8 cellular contexts compared by ENCODE assay signal in the genomic region with DNA sequence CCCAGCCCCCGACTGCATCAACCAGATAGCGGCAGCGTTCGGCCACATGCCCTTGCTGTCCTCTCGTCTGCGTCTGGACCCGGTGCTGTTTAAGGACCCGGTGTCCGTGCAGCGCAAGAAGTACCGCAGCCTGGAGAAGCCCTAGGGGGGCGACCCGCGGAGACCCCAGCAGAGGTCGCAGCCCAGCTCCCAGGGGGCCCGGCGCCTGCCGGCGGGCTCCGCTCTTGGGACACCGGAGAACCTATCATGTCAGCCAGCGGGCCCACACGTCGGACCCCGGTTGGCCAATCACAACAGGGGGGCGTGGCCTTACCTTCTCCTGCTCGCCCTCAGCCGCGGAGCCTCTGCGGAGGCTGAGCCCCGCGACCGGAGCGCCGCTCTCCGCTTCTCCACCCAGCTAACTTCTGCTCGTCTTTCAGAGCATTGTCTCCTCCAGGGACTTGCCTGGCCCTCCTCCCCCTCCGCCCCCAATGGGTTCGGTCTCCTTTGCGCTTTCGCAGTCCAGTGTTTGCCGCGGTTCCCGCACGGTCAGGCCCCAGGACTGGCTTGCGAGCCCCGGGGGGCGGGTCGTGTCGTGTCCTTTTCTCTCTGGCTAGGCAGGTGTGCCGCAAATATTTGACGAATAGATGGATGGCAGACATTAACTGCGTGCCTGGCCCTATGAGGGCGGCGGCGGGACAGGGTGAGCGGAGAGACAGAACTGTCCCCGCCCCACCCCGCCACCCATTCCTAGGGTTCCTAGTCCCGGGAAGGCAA. TPM values are rescaled to one million over a fixed set of nuclear protein-coding genes. Genes with fewer than 3 reads are reported as not detected.
DNase-seq lines count a peak whose midpoint lies in the region; ATAC-seq and TF ChIP-seq lines count a peak whose summit lies in the region.

No MANE protein-coding gene starts in this region.

- CTCF ChIA-PET in naive thymus-derived CD4-positive, alpha-beta T cell (lab: Charles Lee): interaction anchor here (0.9 to 1.5 kb wide), 5 partner anchors 13 to 199 kb away, joined by 3 to 4 read pairs (median 3); a partner anchor contains a TSS

- intact Hi-C loops in naive thymus-derived CD4-positive, alpha-beta T cell (cut with micrococcal nuclease): loop anchor here (1.0 to 10.0 kb wide), 12 partner anchors 37 to 382 kb away; a partner anchor contains a TSS

- H3K4me1 ChIP-seq in fibroblast of lung (ENCODE audit: control insufficient read depth, extremely low read depth, insufficient read depth, low read length): peaks cover 10% of the 10 kb centered on the region
- H3K4me1 ChIP-seq in naive thymus-derived CD4-positive, alpha-beta T cell (ENCODE audit: control insufficient read depth in 2 of 2, insufficient read depth in 2 of 2, low read length in 2 of 2): peaks cover 5 to 6% of the 10 kb centered on the region in 2 donors

- peaks cover 13% of the 10 kb centered on the region for H3K27me3 ChIP-seq in fibroblast of lung (ENCODE audit: control insufficient read depth, insufficient read depth, low read length)
- no peaks in the 10 kb centered on the region for H3K27me3 ChIP-seq in naive thymus-derived CD4-positive, alpha-beta T cell (ENCODE audit: control insufficient read depth in 2 of 2, insufficient read depth in 2 of 2, low read length in 2 of 2)

- no peaks in the 10 kb centered on the region for H3K79me2 ChIP-seq in fibroblast of lung (ENCODE audit: control insufficient read depth, insufficient read depth, low read length)

- H3K27me3 Mint-ChIP-seq in naive thymus-derived CD4-positive, alpha-beta T cell: peaks cover 0 to 16% (median 0%) of the 10 kb centered on the region in 5 donors

- peaks cover 0 to 1% (median 0%) of the 10 kb centered on the region in 11 donors for H3K9me3 Mint-ChIP-seq in naive thymus-derived CD4-positive, alpha-beta T cell
- H3K9me3 Mint-ChIP-seq in stimulated activated effector memory CD8-positive, alpha-beta T cell treated with anti-CD3 and anti-CD28 coated beads, Interleukin-12 subunit alpha, Interleukin-12 subunit beta, amount 100 ng/mL, for 72 hours: no peaks in the 10 kb centered on the region

- peak overlapping the region; percentile 74 to 96 (median 90) for H3K27ac Mint-ChIP-seq in naive thymus-derived CD4-positive, alpha-beta T cell
- peak overlapping the region; percentile 87 for H3K27ac Mint-ChIP-seq in stimulated activated effector memory CD8-positive, alpha-beta T cell treated with anti-CD3 and anti-CD28 coated beads, Interleukin-12 subunit alpha, Interleukin-12 subunit beta, amount 100 ng/mL, for 72 hours

- H3K9ac ChIP-seq in fibroblast of lung (ENCODE audit: insufficient read depth, low read length): peak overlapping the region; percentile 51

- peak overlapping the region; percentile 92 for H3K4me2 ChIP-seq in fibroblast of lung (ENCODE audit: extremely low read depth, insufficient read depth, low read length)

- POLR2A ChIA-PET in naive thymus-derived CD4-positive, alpha-beta T cell (lab: Charles Lee): no interaction called here

- peak; percentile 85 for ATAC-seq in GM21737 (IDR thresholded peaks at IDR 0.05; ENCODE audit: unreplicated experiment)
- ATAC-seq in naive thymus-derived CD4-positive, alpha-beta T cell: peak; percentile 97
- ATAC-seq in stimulated activated effector memory CD8-positive, alpha-beta T cell treated with anti-CD3 and anti-CD28 coated beads, Interleukin-12 subunit alpha, Interleukin-12 subunit beta, amount 100 ng/mL, for 72 hours: peak; percentile 95

- H3K4me1 Mint-ChIP-seq in naive thymus-derived CD4-positive, alpha-beta T cell: peaks cover 0 to 15% (median 8%) of the 10 kb centered on the region in 7 donors
- peaks cover 22% of the 10 kb centered on the region for H3K4me1 Mint-ChIP-seq in stimulated activated effector memory CD8-positive, alpha-beta T cell treated with anti-CD3 and anti-CD28 coated beads, Interleukin-12 subunit alpha, Interleukin-12 subunit beta, amount 100 ng/mL, for 72 hours

- H3K9me3 ChIP-seq in KOPT-K1 (ENCODE audit: insufficient read depth, low read length, poor library complexity, severe bottlenecking): no peaks in the 10 kb centered on the region
- H3K9me3 ChIP-seq in fibroblast of lung (ENCODE audit: control insufficient read depth, insufficient read depth, low read depth, low read length): no peaks in the 10 kb centered on the region
- H3K9me3 ChIP-seq in naive thymus-derived CD4-positive, alpha-beta T cell (ENCODE audit: control insufficient read depth in 2 of 3, low read length in 3 of 3): no peaks in the 10 kb centered on the region

- no peaks in the 10 kb centered on the region for H4K20me1 ChIP-seq in fibroblast of lung (ENCODE audit: control insufficient read depth, extremely low read depth, insufficient read depth, low read length)

- H2AFZ ChIP-seq in fibroblast of lung (ENCODE audit: low read length): peak overlapping the region; percentile 99

- TF ChIP-seq CTCF in fibroblast of lung (conservative IDR thresholded peaks at IDR 0.05 in 1 of 2, IDR thresholded peaks at IDR 0.05 in 1 of 2; ENCODE audit: low read depth in 1 of 2, low read length in 2 of 2): no peak

- H3K36me3 ChIP-seq in KOPT-K1 (ENCODE audit: insufficient read depth, low read length): no peaks in the 10 kb centered on the region
- H3K36me3 ChIP-seq in fibroblast of lung (ENCODE audit: control insufficient read depth, insufficient read depth, low read length): no peaks in the 10 kb centered on the region
- peaks cover 0 to 4% (median 0%) of the 10 kb centered on the region in 3 experiments for H3K36me3 ChIP-seq in naive thymus-derived CD4-positive, alpha-beta T cell (ENCODE audit: control insufficient read depth in 2 of 3, insufficient read depth in 3 of 3, low read length in 3 of 3)

- DNase-seq in DMS153 (lab: John Stamatoyannopoulos, UW) (peak; percentile 92), RKO (ENCODE audit: low spot score) (peak; percentile 92), fibroblast of lung (ENCODE audit: low read depth in 2 of 2) (peak; percentile 88)
- DNase-seq in activated T-helper 1 cell treated with anti-CD3 and anti-CD28 coated beads, Interleukin-2, amount 50 U/mL, for 16 hours (ENCODE audit: low read depth in 1 of 2, low spot score in 1 of 2): peak; percentile 78 to 88
- peak; percentile 79 to 94 (median 91) for DNase-seq in naive thymus-derived CD4-positive, alpha-beta T cell
- DNase-seq in stimulated activated effector memory CD8-positive, alpha-beta T cell treated with anti-CD3 and anti-CD28 coated beads, Interleukin-12 subunit alpha, Interleukin-12 subunit beta, amount 100 ng/mL, for 72 hours (ENCODE audit: low spot score in 2 of 2): peak; percentile 76 to 95

- H3K27ac ChIP-seq in KOPT-K1 (ENCODE audit: low read depth, low read length, poor library complexity, severe bottlenecking) (peak overlapping the region; percentile 27), fibroblast of lung (ENCODE audit: insufficient read depth, low read length) (no peak overlapping the region)
- peak overlapping the region; percentile 87 for H3K27ac ChIP-seq in naive thymus-derived CD4-positive, alpha-beta T cell (ENCODE audit: low read depth, low read length)

- H3K4me3 Mint-ChIP-seq in naive thymus-derived CD4-positive, alpha-beta T cell: peak overlapping the region; percentile 93 to 97 (median 96)
- H3K4me3 Mint-ChIP-seq in stimulated activated effector memory CD8-positive, alpha-beta T cell treated with anti-CD3 and anti-CD28 coated beads, Interleukin-12 subunit alpha, Interleukin-12 subunit beta, amount 100 ng/mL, for 72 hours: peak overlapping the region; percentile 98

- H3K36me3 Mint-ChIP-seq in naive thymus-derived CD4-positive, alpha-beta T cell: no peaks in the 10 kb centered on the region
- H3K36me3 Mint-ChIP-seq in stimulated activated effector memory CD8-positive, alpha-beta T cell treated with anti-CD3 and anti-CD28 coated beads, Interleukin-12 subunit alpha, Interleukin-12 subunit beta, amount 100 ng/mL, for 72 hours: no peaks in the 10 kb centered on the region

- H3K4me3 ChIP-seq in fibroblast of lung (replicated peaks in 1 of 4; ENCODE audit: control extremely low read depth in 1 of 4, insufficient read depth in 1 of 4, low read depth in 3 of 4, low read length in 4 of 4): peak overlapping the region; percentile 73 to 91 (median 82)
- H3K4me3 ChIP-seq in naive thymus-derived CD4-positive, alpha-beta T cell (ENCODE audit: low read length): peak overlapping the region; percentile 99

RNA-seq across cellular contexts. Expression of a gene that starts 10.5 kb away (rescaled TPM):
- total RNA-seq in fibroblast of lung: not detected in 2 replicates
- not detected in 2 replicates for polyA plus RNA-seq in fibroblast of lung
- polyA plus RNA-seq in fibroblast of lung (2012): not detected in 2 replicates
- polyA minus RNA-seq in fibroblast of lung (ENCODE audit: low replicate concordance): not detected in 2 replicates
- not detected for total RNA-seq in naive thymus-derived CD4-positive, alpha-beta T cell
- not detected for polyA plus RNA-seq in naive thymus-derived CD4-positive, alpha-beta T cell

RNA-seq across cellular contexts. Expression of a gene that starts 13.8 kb away (rescaled TPM):
- total RNA-seq in fibroblast of lung: 0.26 and 0.33 TPM in 2 replicates
- 0.14 and 0.39 TPM in 2 replicates for polyA plus RNA-seq in fibroblast of lung
- polyA plus RNA-seq in fibroblast of lung (2012): 0.22 and 0.71 TPM in 2 replicates
- polyA minus RNA-seq in fibroblast of lung (ENCODE audit: low replicate concordance): not detected in 2 replicates
- total RNA-seq in naive thymus-derived CD4-positive, alpha-beta T cell: under 1 TPM in 2 of 5 experiments, not detected in 3; 0.14 to 0.32 TPM
- polyA plus RNA-seq in naive thymus-derived CD4-positive, alpha-beta T cell: not detected

RNA-seq across cellular contexts. Expression of a gene that starts 32.0 kb away (rescaled TPM):
- total RNA-seq in fibroblast of lung: not detected in 2 replicates
- not detected in 2 replicates for polyA plus RNA-seq in fibroblast of lung
- not detected in 2 replicates for polyA plus RNA-seq in fibroblast of lung (2012)
- polyA minus RNA-seq in fibroblast of lung (ENCODE audit: low replicate concordance): not detected in 2 replicates
- not detected for total RNA-seq in naive thymus-derived CD4-positive, alpha-beta T cell
- polyA plus RNA-seq in naive thymus-derived CD4-positive, alpha-beta T cell: not detected

RNA-seq across cellular contexts. Expression of a gene that starts 37.5 kb away (rescaled TPM):
- 8.2 and 11.7 TPM in 2 replicates for total RNA-seq in fibroblast of lung
- 8.3 and 11.3 TPM in 2 replicates for polyA plus RNA-seq in fibroblast of lung
- polyA plus RNA-seq in fibroblast of lung (2012): 5.4 and 6.7 TPM in 2 replicates
- polyA minus RNA-seq in fibroblast of lung (ENCODE audit: low replicate concordance): 1.7 and 21.5 TPM in 2 replicates
- total RNA-seq in naive thymus-derived CD4-positive, alpha-beta T cell: 10 to 100 TPM; 11.4 to 36.0 (median 12.7) TPM
- polyA plus RNA-seq in naive thymus-derived CD4-positive, alpha-beta T cell: 10 to 100 TPM; 19.5 to 23.7 TPM
